20 cellular contexts compared by ENCODE assay signal in genomic region chr11:6143737-6144136, GRCh38. TPM values are rescaled to one million over a fixed set of nuclear protein-coding genes. Genes with fewer than 3 reads are reported as not detected.
"Had no signal": no experiment of that assay in that cellular context is flagged by ENCODE, and none has a peak within 500 bp of the region (broad histone marks: within the 10 kb centered on the region; RNA-seq: fewer than 3 reads in every experiment).

No MANE protein-coding gene starts in this region.

RNA-seq across cellular contexts. Expression of gene OR52B2, which starts 26.4 kb away (rescaled TPM):
- total RNA-seq: activated CD4-positive, alpha-beta memory T cell treated with anti-CD3 and anti-CD28 coated beads, Interleukin-2, amount 10 ng/mL, durations not matched to agents 7 days and 5 days; activated CD4-positive, alpha-beta T cell treated with anti-CD3 and anti-CD28 coated beads, Interleukin-2, amount 10 ng/mL, durations not matched to agents 24 days and 14 days; activated naive CD4-positive, alpha-beta T cell treated with anti-CD3 and anti-CD28 coated beads for 36 hours; activated naive CD8-positive, alpha-beta T cell treated with anti-CD3 and anti-CD28 coated beads, Interleukin-2, amount 10 ng/mL, durations not matched to agents 7 days and 5 days; activated T-cell treated with anti-CD3 and anti-CD28 coated beads, Interleukin-2, amount 50 U/mL, for 72 hours; dermis microvascular lymphatic vessel endothelial cell; endothelial cell of umbilical vein; esophagus mucosa; frontal cortex; lung; naive thymus-derived CD8-positive, alpha-beta T cell; pancreas; pulmonary artery endothelial cell; right cardiac atrium; ureter had no signal
- polyA plus RNA-seq: endothelial cell of umbilical vein; immature natural killer cell; lung; naive thymus-derived CD8-positive, alpha-beta T cell; pancreas; right cardiac atrium; thymus had no signal

RNA-seq across cellular contexts. Expression of gene OR56B4, which starts 36.3 kb away (rescaled TPM):
- total RNA-seq: activated CD4-positive, alpha-beta memory T cell treated with anti-CD3 and anti-CD28 coated beads, Interleukin-2, amount 10 ng/mL, durations not matched to agents 7 days and 5 days; activated CD4-positive, alpha-beta T cell treated with anti-CD3 and anti-CD28 coated beads, Interleukin-2, amount 10 ng/mL, durations not matched to agents 24 days and 14 days; activated naive CD4-positive, alpha-beta T cell treated with anti-CD3 and anti-CD28 coated beads for 36 hours; activated naive CD8-positive, alpha-beta T cell treated with anti-CD3 and anti-CD28 coated beads, Interleukin-2, amount 10 ng/mL, durations not matched to agents 7 days and 5 days; activated T-cell treated with anti-CD3 and anti-CD28 coated beads, Interleukin-2, amount 50 U/mL, for 72 hours; breast epithelium; dermis microvascular lymphatic vessel endothelial cell; endothelial cell of umbilical vein; esophagus mucosa; frontal cortex; left lung; lung; naive thymus-derived CD8-positive, alpha-beta T cell; pancreas; pulmonary artery endothelial cell; right cardiac atrium; subcutaneous adipose tissue; ureter had no signal
- polyA plus RNA-seq: endothelial cell of umbilical vein, lung, pancreas, right cardiac atrium, thymus had no signal

RNA-seq across cellular contexts. Expression of gene OR52W1, which starts 55.3 kb away (rescaled TPM):
- total RNA-seq: activated CD4-positive, alpha-beta memory T cell treated with anti-CD3 and anti-CD28 coated beads, Interleukin-2, amount 10 ng/mL, durations not matched to agents 7 days and 5 days; activated CD4-positive, alpha-beta T cell treated with anti-CD3 and anti-CD28 coated beads, Interleukin-2, amount 10 ng/mL, durations not matched to agents 24 days and 14 days; activated naive CD4-positive, alpha-beta T cell treated with anti-CD3 and anti-CD28 coated beads for 36 hours; activated naive CD8-positive, alpha-beta T cell treated with anti-CD3 and anti-CD28 coated beads, Interleukin-2, amount 10 ng/mL, durations not matched to agents 7 days and 5 days; activated T-cell treated with anti-CD3 and anti-CD28 coated beads, Interleukin-2, amount 50 U/mL, for 72 hours; breast epithelium; dermis microvascular lymphatic vessel endothelial cell; endothelial cell of umbilical vein; esophagus mucosa; frontal cortex; left lung; lung; naive thymus-derived CD8-positive, alpha-beta T cell; pancreas; pulmonary artery endothelial cell; right cardiac atrium; subcutaneous adipose tissue; ureter had no signal
- polyA plus RNA-seq: endothelial cell of umbilical vein; immature natural killer cell; lung; naive thymus-derived CD8-positive, alpha-beta T cell; pancreas; right cardiac atrium had no signal
